Comparison of ENCODE assay signal across 8 cellular contexts in genomic region chr9:114662081-114662989, GRCh38. TPM values are rescaled to one million over a fixed set of nuclear protein-coding genes. Genes with fewer than 3 reads are reported as not detected.
DNase-seq lines count a peak whose midpoint lies in the region; ATAC-seq and TF ChIP-seq lines count a peak whose summit lies in the region.

No MANE protein-coding gene starts in this region.

- no peaks in the 10 kb centered on the region for H3K4me1 ChIP-seq in liver (ENCODE audit: control insufficient read depth in 4 of 4, insufficient read depth in 4 of 4, low read length in 3 of 4)

- no peaks in the 10 kb centered on the region for H3K9me3 ChIP-seq in liver (ENCODE audit: control insufficient read depth in 4 of 4, low read length in 3 of 4)

- peak; percentile 72 for ATAC-seq in GM21526 (IDR thresholded peaks at IDR 0.05; ENCODE audit: low FRiP score, unreplicated experiment)

- peak; percentile 77 to 78 for TF ChIP-seq RAD21 in liver (IDR thresholded peaks at IDR 0.05)

- H3K36me3 ChIP-seq in liver (ENCODE audit: control insufficient read depth in 4 of 4, insufficient read depth in 3 of 4, low read depth in 1 of 4, low read length in 3 of 4), result no peaks in the 10 kb centered on the region

- H3K4me3 ChIP-seq in liver (ENCODE audit: low read depth in 1 of 3, low read length in 3 of 3), result no peak overlapping the region

- H3K27ac ChIP-seq in caudate nucleus (ENCODE audit: low read depth, low read length) (no peak overlapping the region), liver (ENCODE audit: low read depth in 1 of 2, low read length in 2 of 2) (no peak overlapping the region)

- DNase-seq in DMS153 treated with DMSO at 0.1 percent for 48 hours (lab: John Stamatoyannopoulos, UW; ENCODE audit: unreplicated experiment) (peak; percentile 45), Kasumi-1 (lab: John Stamatoyannopoulos, UW) (peak; percentile 31 to 60), caudate nucleus (lab: John Stamatoyannopoulos, UW) (peak in 41 of 61 donors; percentile 3 to 65 (median 28)), ureter (ENCODE audit: low spot score) (no peak)
- DNase-seq in activated CD4-positive, CD25-positive, alpha-beta regulatory T cell (lab: John Stamatoyannopoulos, UW), result peak; percentile 4 to 51 (median 15)
- DNase-seq in stimulated activated CD8-positive, alpha-beta memory T cell treated with anti-CD3 and anti-CD28 coated beads, Interleukin-15, amount 100 ng/mL, for 24 hours (ENCODE audit: low read depth), result peak; percentile 22

- TF ChIP-seq CTCF in liver (IDR thresholded peaks at IDR 0.05; ENCODE audit: low read depth, low read length, missing input control), result peak; percentile 72

- WGBS in liver, result 32% methylated on average over 10 of the region's 10 CpGs

- H3K9ac ChIP-seq in liver (ENCODE audit: low read depth in 1 of 2, low read length in 2 of 2), result no peak overlapping the region

- H3K27me3 ChIP-seq in liver (ENCODE audit: control insufficient read depth in 4 of 4, insufficient read depth in 4 of 4, low read length in 3 of 4), result peaks cover 0 to 2% (median 0%) of the 10 kb centered on the region in 4 donors

TF ChIP-seq in liver, 16 proteins besides CTCF, POLR2A, EP300 and RAD21:
- TF ChIP-seq RXRA (IDR thresholded peaks at IDR 0.05) (no peak), FOXA2 (IDR thresholded peaks at IDR 0.05) (no peak), YY1 (IDR thresholded peaks at IDR 0.05) (no peak), JUND (IDR thresholded peaks at IDR 0.05) (no peak), EGR1 (IDR thresholded peaks at IDR 0.05; ENCODE audit: low read depth in 2 of 2) (no peak), ZBTB33 (IDR thresholded peaks at IDR 0.05) (no peak), ATF3 (IDR thresholded peaks at IDR 0.05) (no peak), REST (IDR thresholded peaks at IDR 0.05) (no peak), MAX (IDR thresholded peaks at IDR 0.05) (no peak), FOXA1 (IDR thresholded peaks at IDR 0.05) (no peak), NR2F2 (IDR thresholded peaks at IDR 0.05) (no peak), TAF1 (conservative IDR thresholded peaks at IDR 0.05) (no peak), HNF4G (IDR thresholded peaks at IDR 0.05) (no peak), GABPA (IDR thresholded peaks at IDR 0.05 in 1 of 2, conservative IDR thresholded peaks at IDR 0.05 in 1 of 2) (no peak), HNF4A (conservative IDR thresholded peaks at IDR 0.05) (no peak), SP1 (IDR thresholded peaks at IDR 0.05) (no peak)

RNA-seq across cellular contexts. Expression of gene TEX53, which starts 4.7 kb away (rescaled TPM):
- not detected for total RNA-seq in liver
- polyA plus RNA-seq in liver, result not detected
- total RNA-seq in ureter, result not detected

RNA-seq across cellular contexts. Expression of gene TEX48, which starts 19.7 kb away (rescaled TPM):
- total RNA-seq in liver (not detected), ureter (not detected)
- not detected for polyA plus RNA-seq in liver

RNA-seq across cellular contexts. Expression of gene TMEM268, which starts 51.2 kb away (rescaled TPM):
- 1 to 10 TPM; 2.5 to 2.8 TPM for total RNA-seq in liver
- 1 to 10 TPM; 1.2 to 2.2 TPM for polyA plus RNA-seq in liver
- total RNA-seq in ureter, result 18.9 TPM
